8 cellular contexts compared by ENCODE assay signal in genomic region chr1:44631333-44631646, GRCh38. TPM values are rescaled to one million over a fixed set of nuclear protein-coding genes. Genes with fewer than 3 reads are reported as not detected.
DNase-seq lines count a peak whose midpoint lies in the region; ATAC-seq, FAIRE-seq and TF ChIP-seq lines count a peak whose summit lies in the region.

No MANE protein-coding gene starts in this region.

- ATAC-seq in GM18517 (IDR thresholded peaks at IDR 0.05; ENCODE audit: unreplicated experiment) = peak; percentile 24

- peak overlapping the region; percentile 68 for H3K4me3 ChIP-seq in HUES48 (ENCODE audit: low read depth, low read length)
- H3K4me3 ChIP-seq in breast epithelium = peak overlapping the region; percentile 74 to 98 (median 81)
- peak overlapping the region; percentile 78 for H3K4me3 ChIP-seq in mucosa of stomach (ENCODE audit: low read length)

- H3K9me3 ChIP-seq in HUES48 (ENCODE audit: control insufficient read depth, insufficient read depth, low read length) (no peaks in the 10 kb centered on the region), breast epithelium (no peaks in the 10 kb centered on the region), mucosa of stomach (ENCODE audit: control insufficient read depth, low read length) (no peaks in the 10 kb centered on the region)

- TF ChIP-seq CTCF in breast epithelium (IDR thresholded peaks at IDR 0.05) (no peak), D721Med (IDR thresholded peaks at IDR 0.05; ENCODE audit: insufficient read depth, missing control alignments) (no peak)

- H3K9ac ChIP-seq in HUES48 (ENCODE audit: low read depth, low read length) (peak overlapping the region; percentile 87), mucosa of stomach (ENCODE audit: low read length) (peak overlapping the region; percentile 86)

- TF ChIP-seq POLR2A in breast epithelium (IDR thresholded peaks at IDR 0.05) = no peak

- peaks cover 10% of the 10 kb centered on the region for H3K4me1 ChIP-seq in HUES48 (ENCODE audit: control insufficient read depth, insufficient read depth, low read length)
- peaks cover 6 to 14% of the 10 kb centered on the region in 2 donors for H3K4me1 ChIP-seq in breast epithelium
- H3K4me1 ChIP-seq in mucosa of stomach (ENCODE audit: control insufficient read depth, insufficient read depth, low read length) = peaks cover 8% of the 10 kb centered on the region

- intact Hi-C loops in breast epithelium (cut with DNase I; ENCODE audit: low total_unique reads) = no loop called here

- no peak for FAIRE-seq in D721Med (lab: Jason Lieb, UNC)

- no peaks in the 10 kb centered on the region for H3K27me3 ChIP-seq in HUES48 (ENCODE audit: control insufficient read depth, insufficient read depth, low read length)
- no peaks in the 10 kb centered on the region for H3K27me3 ChIP-seq in breast epithelium
- H3K27me3 ChIP-seq in mucosa of stomach (ENCODE audit: control insufficient read depth, insufficient read depth, low read length) = no peaks in the 10 kb centered on the region

- no peak for DNase-seq in breast epithelium (ENCODE audit: low spot score in 2 of 2)
- no peak for DNase-seq in OCI-M1 (lab: John Stamatoyannopoulos, UW)
- no peak for DNase-seq in D721Med (ENCODE audit: insufficient read length, low spot score)
- DNase-seq in foreskin melanocyte = no peak
- DNase-seq in NCI-H2171 treated with DMSO at 0.1 percent for 48 hours (lab: John Stamatoyannopoulos, UW) = no peak

- H3K27ac ChIP-seq in HUES48 (ENCODE audit: low read depth, low read length) = peak overlapping the region; percentile 98
- H3K27ac ChIP-seq in breast epithelium = peak overlapping the region; percentile 95 to 99

- H3K36me3 ChIP-seq in HUES48 (ENCODE audit: control insufficient read depth, insufficient read depth, low read length) = peaks cover 35% of the 10 kb centered on the region
- H3K36me3 ChIP-seq in breast epithelium = no peaks in the 10 kb centered on the region
- H3K36me3 ChIP-seq in mucosa of stomach (ENCODE audit: control insufficient read depth, insufficient read depth, low read length) = peaks cover 12% of the 10 kb centered on the region

RNA-seq across cellular contexts. Expression of gene TMEM53, which starts 43.0 kb away (rescaled TPM):
- total RNA-seq in breast epithelium = 1 to 10 TPM; 8.3 to 9.4 (median 9.2) TPM

RNA-seq across cellular contexts. Expression of gene ARMH1, which starts 43.2 kb away (rescaled TPM):
- 1 to 10 TPM; 1.8 to 3.8 (median 2.9) TPM for total RNA-seq in breast epithelium
